Comparison of ENCODE assay signal across 2 cellular contexts in genomic region chr10:112176543-112176942, GRCh38.
A peak's percentile ranks its signal among the peaks of the same experiment; 100 is the strongest.
TF ChIP-seq lines count a peak whose summit lies in the region.

No MANE protein-coding gene starts in this region.

TF ChIP-seq in GM23338, 12 proteins besides CTCF, POLR2A, EP300 and RAD21 (continued from another document):
- TF ChIP-seq STAT1 (IDR thresholded peaks at IDR 0.05; ENCODE audit: unreplicated experiment) = no peak
- no peak for TF ChIP-seq CREB1 (CRISPR knock-in tag; IDR thresholded peaks at IDR 0.05; ENCODE audit: low read depth)
- no peak for TF ChIP-seq EZH2 (IDR thresholded peaks at IDR 0.05; ENCODE audit: low read depth, unreplicated experiment)

TF ChIP-seq in HepG2, 621 proteins besides CTCF, POLR2A, EP300 and RAD21:
- TF ChIP-seq SOX5 (CRISPR knock-in tag; IDR thresholded peaks at IDR 0.05; ENCODE audit: borderline replicate concordance) = 0 out of 2 replicates have a peak, but pooled peaks have one; percentile 20
- no peak for TF ChIP-seq ZNF441 (CRISPR knock-in tag; IDR thresholded peaks at IDR 0.05; ENCODE audit: borderline replicate concordance)
- no peak for TF ChIP-seq NFIB (CRISPR knock-in tag; IDR thresholded peaks at IDR 0.05; ENCODE audit: borderline replicate concordance)
- TF ChIP-seq, protein P1, sequence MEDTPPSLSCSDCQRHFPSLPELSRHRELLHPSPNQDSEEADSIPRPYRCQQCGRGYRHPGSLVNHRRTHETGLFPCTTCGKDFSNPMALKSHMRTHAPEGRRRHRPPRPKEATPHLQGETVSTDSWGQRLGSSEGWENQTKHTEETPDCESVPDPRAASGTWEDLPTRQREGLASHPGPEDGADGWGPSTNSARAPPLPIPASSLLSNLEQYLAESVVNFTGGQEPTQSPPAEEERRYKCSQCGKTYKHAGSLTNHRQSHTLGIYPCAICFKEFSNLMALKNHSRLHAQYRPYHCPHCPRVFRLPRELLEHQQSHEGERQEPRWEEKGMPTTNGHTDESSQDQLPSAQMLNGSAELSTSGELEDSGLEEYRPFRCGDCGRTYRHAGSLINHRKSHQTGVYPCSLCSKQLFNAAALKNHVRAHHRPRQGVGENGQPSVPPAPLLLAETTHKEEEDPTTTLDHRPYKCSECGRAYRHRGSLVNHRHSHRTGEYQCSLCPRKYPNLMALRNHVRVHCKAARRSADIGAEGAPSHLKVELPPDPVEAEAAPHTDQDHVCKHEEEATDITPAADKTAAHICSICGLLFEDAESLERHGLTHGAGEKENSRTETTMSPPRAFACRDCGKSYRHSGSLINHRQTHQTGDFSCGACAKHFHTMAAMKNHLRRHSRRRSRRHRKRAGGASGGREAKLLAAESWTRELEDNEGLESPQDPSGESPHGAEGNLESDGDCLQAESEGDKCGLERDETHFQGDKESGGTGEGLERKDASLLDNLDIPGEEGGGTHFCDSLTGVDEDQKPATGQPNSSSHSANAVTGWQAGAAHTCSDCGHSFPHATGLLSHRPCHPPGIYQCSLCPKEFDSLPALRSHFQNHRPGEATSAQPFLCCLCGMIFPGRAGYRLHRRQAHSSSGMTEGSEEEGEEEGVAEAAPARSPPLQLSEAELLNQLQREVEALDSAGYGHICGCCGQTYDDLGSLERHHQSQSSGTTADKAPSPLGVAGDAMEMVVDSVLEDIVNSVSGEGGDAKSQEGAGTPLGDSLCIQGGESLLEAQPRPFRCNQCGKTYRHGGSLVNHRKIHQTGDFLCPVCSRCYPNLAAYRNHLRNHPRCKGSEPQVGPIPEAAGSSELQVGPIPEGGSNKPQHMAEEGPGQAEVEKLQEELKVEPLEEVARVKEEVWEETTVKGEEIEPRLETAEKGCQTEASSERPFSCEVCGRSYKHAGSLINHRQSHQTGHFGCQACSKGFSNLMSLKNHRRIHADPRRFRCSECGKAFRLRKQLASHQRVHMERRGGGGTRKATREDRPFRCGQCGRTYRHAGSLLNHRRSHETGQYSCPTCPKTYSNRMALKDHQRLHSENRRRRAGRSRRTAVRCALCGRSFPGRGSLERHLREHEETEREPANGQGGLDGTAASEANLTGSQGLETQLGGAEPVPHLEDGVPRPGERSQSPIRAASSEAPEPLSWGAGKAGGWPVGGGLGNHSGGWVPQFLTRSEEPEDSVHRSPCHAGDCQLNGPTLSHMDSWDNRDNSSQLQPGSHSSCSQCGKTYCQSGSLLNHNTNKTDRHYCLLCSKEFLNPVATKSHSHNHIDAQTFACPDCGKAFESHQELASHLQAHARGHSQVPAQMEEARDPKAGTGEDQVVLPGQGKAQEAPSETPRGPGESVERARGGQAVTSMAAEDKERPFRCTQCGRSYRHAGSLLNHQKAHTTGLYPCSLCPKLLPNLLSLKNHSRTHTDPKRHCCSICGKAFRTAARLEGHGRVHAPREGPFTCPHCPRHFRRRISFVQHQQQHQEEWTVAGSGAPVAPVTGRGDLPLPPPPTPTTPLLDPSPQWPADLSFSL (CRISPR knock-in tag; IDR thresholded peaks at IDR 0.05) = peak; percentile 68; the same call in 1 of the 2 replicates
- TF ChIP-seq ZNF879 (CRISPR knock-in tag; IDR thresholded peaks at IDR 0.05) = no peak
- no peak for TF ChIP-seq ATF1 (CRISPR knock-in tag; IDR thresholded peaks at IDR 0.05)
- TF ChIP-seq GATAD2A (CRISPR knock-in tag; IDR thresholded peaks at IDR 0.05) = peak; percentile 20; the same call in 1 of the 2 replicates
- TF ChIP-seq RARA (CRISPR knock-in tag; IDR thresholded peaks at IDR 0.05) = 0 out of 2 replicates have a peak, but pooled peaks have one; percentile 18
- TF ChIP-seq ZBTB7A (CRISPR knock-in tag; IDR thresholded peaks at IDR 0.05) = no peak
- TF ChIP-seq RFXAP (CRISPR knock-in tag; IDR thresholded peaks at IDR 0.05; ENCODE audit: borderline replicate concordance) = no peak
- TF ChIP-seq SOX13 (IDR thresholded peaks at IDR 0.05) = no peak
- TF ChIP-seq SOX13 (CRISPR knock-in tag; conservative IDR thresholded peaks at IDR 0.05 in 1 of 2, IDR thresholded peaks at IDR 0.05 in 1 of 2) = peak in 1 of 2 experiments; percentile 11; a peak in 1 of 4 replicates
- TF ChIP-seq HNF4A (CRISPR knock-in tag; IDR thresholded peaks at IDR 0.05) = peak; percentile 71
- TF ChIP-seq AGO1 (IDR thresholded peaks at IDR 0.05; ENCODE audit: low read depth, low read length, poor library complexity, severe bottlenecking) = no peak
- TF ChIP-seq PCBP2 (optimal IDR thresholded peaks at IDR 0.05; ENCODE audit: low read depth, low read length, poor library complexity, severe bottlenecking) = no peak
- TF ChIP-seq RCOR2 (CRISPR knock-in tag; IDR thresholded peaks at IDR 0.05) = no peak
- TF ChIP-seq NR2F1 (CRISPR knock-in tag; IDR thresholded peaks at IDR 0.05) = no peak
- no peak for TF ChIP-seq SRSF1 (optimal IDR thresholded peaks at IDR 0.05; ENCODE audit: low read depth, low read length)
- TF ChIP-seq HNF4G (IDR thresholded peaks at IDR 0.05; ENCODE audit: borderline replicate concordance, low read depth, low read length) = peak; percentile 27; the same call in 1 of the 2 replicates
- TF ChIP-seq HNF4G (CRISPR knock-in tag; IDR thresholded peaks at IDR 0.05; ENCODE audit: borderline replicate concordance, low read depth) = no peak
- no peak for TF ChIP-seq GATA4 (IDR thresholded peaks at IDR 0.05; ENCODE audit: borderline replicate concordance, low read depth)
- TF ChIP-seq TBX3 (IDR thresholded peaks at IDR 0.05; ENCODE audit: borderline replicate concordance) = no peak
- no peak for TF ChIP-seq CEBPZ (IDR thresholded peaks at IDR 0.05; ENCODE audit: low read length)
- TF ChIP-seq ARNTL (CRISPR knock-in tag; IDR thresholded peaks at IDR 0.05) = 0 out of 2 replicates have a peak, but pooled peaks have one; percentile 28
- TF ChIP-seq RFX5 (IDR thresholded peaks at IDR 0.05; ENCODE audit: low read depth, low read length) = no peak
- TF ChIP-seq CENPT (CRISPR knock-in tag; IDR thresholded peaks at IDR 0.05; ENCODE audit: low read depth) = no peak
- no peak for TF ChIP-seq MBNL3 (CRISPR knock-in tag; conservative IDR thresholded peaks at IDR 0.05)
- TF ChIP-seq DPF2 (CRISPR knock-in tag; IDR thresholded peaks at IDR 0.05; ENCODE audit: borderline replicate concordance, low read depth) = 0 out of 2 replicates have a peak, but pooled peaks have one; percentile 25
- TF ChIP-seq TOE1 (CRISPR knock-in tag; IDR thresholded peaks at IDR 0.05) = no peak
- TF ChIP-seq ZBTB43 (CRISPR knock-in tag; conservative IDR thresholded peaks at IDR 0.05) = peak; percentile 94
- TF ChIP-seq DMAP1 (CRISPR knock-in tag; IDR thresholded peaks at IDR 0.05) = no peak
- peak; percentile 78 for TF ChIP-seq BCL6 (CRISPR knock-in tag; IDR thresholded peaks at IDR 0.05)
- TF ChIP-seq FOXA3 (CRISPR knock-in tag; IDR thresholded peaks at IDR 0.05) = peak; percentile 26; the same call in 1 of the 2 replicates
- no peak for TF ChIP-seq CREB3 (CRISPR knock-in tag; IDR thresholded peaks at IDR 0.05)
- peak; percentile 73 for TF ChIP-seq RBM22 (optimal IDR thresholded peaks at IDR 0.05; ENCODE audit: low read length)
- 0 out of 2 replicates have a peak, but pooled peaks have one; percentile 6 for TF ChIP-seq NR2C2 (CRISPR knock-in tag; IDR thresholded peaks at IDR 0.05; ENCODE audit: borderline replicate concordance)
